18 cellular contexts compared by ENCODE assay signal in genomic region chr6:84752118-84752850, GRCh38. TPM values are rescaled to one million over a fixed set of nuclear protein-coding genes. Genes with fewer than 3 reads are reported as not detected.
A peak's percentile ranks its signal among the peaks of the same experiment; 100 is the strongest.
DNase-seq lines count a peak whose midpoint lies in the region; ATAC-seq and TF ChIP-seq lines count a peak whose summit lies in the region.
"Had no signal": no experiment of that assay in that cellular context is flagged by ENCODE, and none has a peak within 500 bp of the region (broad histone marks: within the 10 kb centered on the region; RNA-seq: fewer than 3 reads in every experiment).

No MANE protein-coding gene starts in this region.

- no peak overlapping the region for H3K4me2 ChIP-seq in neural progenitor cell

- peaks cover 11 to 50% of the 10 kb centered on the region in 2 donors for H3K4me1 ChIP-seq in ascending aorta
- no peaks in the 10 kb centered on the region for H3K4me1 ChIP-seq in neural progenitor cell
- H3K4me1 ChIP-seq: foreskin keratinocyte had no signal

- no peaks in the 10 kb centered on the region for H3K9me3 Mint-ChIP-seq in neural progenitor cell
- H3K9me3 Mint-ChIP-seq: activated T-helper 2 cell treated with anti-CD3 and anti-CD28 coated beads, Interferon-gamma antibody, Interleukin-2, Interleukin-4, amounts not matched to agents 10 μg/mL and 5 μg/mL and 100 μg/mL, durations not matched to agents 14 hours and 24 hours and 36 hours had no signal

- H3K36me3 Mint-ChIP-seq in neural progenitor cell, result no peaks in the 10 kb centered on the region

- TF ChIP-seq CTCF in ascending aorta (IDR thresholded peaks at IDR 0.05), result peak in 2 of 3 experiments; percentile 11 to 36
- peak; percentile 32 for TF ChIP-seq CTCF in fibroblast of pulmonary artery (IDR thresholded peaks at IDR 0.05; ENCODE audit: low read length, missing control alignments)
- TF ChIP-seq CTCF in neural progenitor cell (IDR thresholded peaks at IDR 0.05), result peak; percentile 7

- H3K27ac ChIP-seq in ascending aorta, result peak overlapping the region; percentile 41 to 58
- H3K27ac ChIP-seq in neural progenitor cell, result no peak overlapping the region
- H3K27ac ChIP-seq: foreskin keratinocyte, HL-60, SJSA1 had no signal

- H3K27ac Mint-ChIP-seq in neural progenitor cell, result no peak overlapping the region
- H3K27ac Mint-ChIP-seq: activated T-helper 2 cell treated with anti-CD3 and anti-CD28 coated beads, Interferon-gamma antibody, Interleukin-2, Interleukin-4, amounts not matched to agents 10 μg/mL and 5 μg/mL and 100 μg/mL, durations not matched to agents 14 hours and 24 hours and 36 hours had no signal

- no peaks in the 10 kb centered on the region for H3K79me2 ChIP-seq in neural progenitor cell (ENCODE audit: low read depth)

- H3F3A ChIP-seq in neural progenitor cell (ENCODE audit: low read depth), result no peaks in the 10 kb centered on the region

- H3K9ac ChIP-seq in neural progenitor cell, result no peak overlapping the region

- H3K27me3 Mint-ChIP-seq in neural progenitor cell (ENCODE audit: insufficient read depth, low read depth), result peaks cover 3% of the 10 kb centered on the region

- H3K4me3 ChIP-seq in ascending aorta, result peak overlapping the region in 1 of 2 donors; percentile 42
- H3K4me3 ChIP-seq in fibroblast of pulmonary artery (replicated peaks; ENCODE audit: low read depth, low read length), result no peak overlapping the region
- H3K4me3 ChIP-seq in neural progenitor cell, result no peak overlapping the region
- H3K4me3 ChIP-seq: SJSA1 had no signal

- H3K9me3 ChIP-seq in ascending aorta (no peaks in the 10 kb centered on the region), neural progenitor cell (ENCODE audit: low read depth) (no peaks in the 10 kb centered on the region)
- H3K9me3 ChIP-seq: SJSA1 had no signal

- no peaks in the 10 kb centered on the region for H4K20me1 ChIP-seq in neural progenitor cell (ENCODE audit: low read depth)

- H2AFZ ChIP-seq in neural progenitor cell (replicated peaks), result no peak overlapping the region

- DNase-seq in ELR (ENCODE audit: low read depth), result peak; percentile 28
- DNase-seq in ascending aorta (ENCODE audit: low spot score in 2 of 2), result no peak
- peak; percentile 82 for DNase-seq in fibroblast of pulmonary artery (ENCODE audit: low read depth)
- DNase-seq in neural progenitor cell (ENCODE audit: low spot score), result no peak
- no peak for DNase-seq in COR-L47 (lab: John Stamatoyannopoulos, UW)
- no peak for DNase-seq in NCI-H748 treated with DMSO at 0.1 percent for 48 hours (lab: John Stamatoyannopoulos, UW)
- DNase-seq in AG20443 (ENCODE audit: low spot score), result no peak
- DNase-seq: foreskin keratinocyte, GOT3, NCI-H1092, NCI-H774, T-helper 9 cell had no signal

- H3K4me1 Mint-ChIP-seq in neural progenitor cell, result no peaks in the 10 kb centered on the region

- no peak overlapping the region for H3K4me3 Mint-ChIP-seq in neural progenitor cell

- H3K36me3 ChIP-seq in ascending aorta (peaks cover 3 to 12% of the 10 kb centered on the region in 2 donors), neural progenitor cell (no peaks in the 10 kb centered on the region)

- H3K27me3 ChIP-seq in ascending aorta (no peaks in the 10 kb centered on the region), neural progenitor cell (peaks cover 88% of the 10 kb centered on the region)
- H3K27me3 ChIP-seq: SJSA1 had no signal

- intact Hi-C loops in ascending aorta (cut with DNase I), result no loop called here

- ATAC-seq in HG03469 (IDR thresholded peaks at IDR 0.05; ENCODE audit: unreplicated experiment), result no peak
- ATAC-seq: activated CD4-positive, CD25-positive, alpha-beta regulatory T cell treated with anti-CD3 and anti-CD28 coated beads, Interleukin-2, amount 50 U/mL, for 24 hours; foreskin keratinocyte; left lobe of liver had no signal

RNA-seq across cellular contexts. Expression of gene TBX18, which starts 12.1 kb away (rescaled TPM):
- total RNA-seq in ascending aorta, result 81.0 TPM
- total RNA-seq in neural progenitor cell (ENCODE audit: low replicate concordance), result not detected in 2 replicates
- total RNA-seq: activated T-helper 2 cell treated with anti-CD3 and anti-CD28 coated beads, Interferon-gamma antibody, Interleukin-2, Interleukin-4, amounts not matched to agents 10 μg/mL and 5 μg/mL and 100 μg/mL, durations not matched to agents 14 hours and 24 hours and 36 hours; foreskin keratinocyte had no signal

Comparison
In these comparisons a context has a peak if more than half of its experiments do, and no peak if none do; other contexts are left out.
1. DNase-seq: peak in ELR (single experiment) and fibroblast of pulmonary artery (single experiment); none in ascending aorta (0 of 2), neural progenitor cell (single experiment), COR-L47 (single experiment), NCI-H748 treated with DMSO at 0.1 percent for 48 hours (single experiment) and AG20443 (single experiment).
2. RNA of gene TBX18, which starts 12.1 kb away (total RNA-seq): 81.0 TPM in ascending aorta (single experiment); not detected in neural progenitor cell; every median in the first group is over 10 times any median in the second.
3. Peak in every context shown above with its lines, with median percentiles within 50 percentile points of each other: CTCF ChIP-seq.